Comparison of ENCODE assay signal across 1 cellular context in the genomic region with DNA sequence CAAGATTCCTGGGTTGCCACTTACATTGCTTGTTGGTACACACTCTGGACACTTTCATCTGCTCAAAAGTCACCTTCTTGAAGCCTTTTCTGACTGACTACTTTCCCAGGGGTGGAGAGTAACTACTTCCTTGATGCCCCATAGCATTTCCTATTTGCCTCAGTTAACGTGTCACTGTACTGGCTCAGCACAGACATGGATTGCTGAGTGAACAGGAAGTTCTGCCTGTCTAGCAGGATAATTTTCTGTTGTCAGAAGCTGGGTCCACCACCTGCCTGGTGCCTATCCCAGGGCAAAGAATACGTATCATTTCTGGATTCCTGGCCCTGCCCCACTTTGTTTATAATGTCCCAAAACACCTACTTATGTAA.
TF ChIP-seq lines count a peak whose summit lies in the region.

No MANE protein-coding gene starts in this region.

TF ChIP-seq in HCT116, 20 proteins besides CTCF, POLR2A, EP300 and RAD21 (continued from another document):
- TF ChIP-seq, protein P1, sequence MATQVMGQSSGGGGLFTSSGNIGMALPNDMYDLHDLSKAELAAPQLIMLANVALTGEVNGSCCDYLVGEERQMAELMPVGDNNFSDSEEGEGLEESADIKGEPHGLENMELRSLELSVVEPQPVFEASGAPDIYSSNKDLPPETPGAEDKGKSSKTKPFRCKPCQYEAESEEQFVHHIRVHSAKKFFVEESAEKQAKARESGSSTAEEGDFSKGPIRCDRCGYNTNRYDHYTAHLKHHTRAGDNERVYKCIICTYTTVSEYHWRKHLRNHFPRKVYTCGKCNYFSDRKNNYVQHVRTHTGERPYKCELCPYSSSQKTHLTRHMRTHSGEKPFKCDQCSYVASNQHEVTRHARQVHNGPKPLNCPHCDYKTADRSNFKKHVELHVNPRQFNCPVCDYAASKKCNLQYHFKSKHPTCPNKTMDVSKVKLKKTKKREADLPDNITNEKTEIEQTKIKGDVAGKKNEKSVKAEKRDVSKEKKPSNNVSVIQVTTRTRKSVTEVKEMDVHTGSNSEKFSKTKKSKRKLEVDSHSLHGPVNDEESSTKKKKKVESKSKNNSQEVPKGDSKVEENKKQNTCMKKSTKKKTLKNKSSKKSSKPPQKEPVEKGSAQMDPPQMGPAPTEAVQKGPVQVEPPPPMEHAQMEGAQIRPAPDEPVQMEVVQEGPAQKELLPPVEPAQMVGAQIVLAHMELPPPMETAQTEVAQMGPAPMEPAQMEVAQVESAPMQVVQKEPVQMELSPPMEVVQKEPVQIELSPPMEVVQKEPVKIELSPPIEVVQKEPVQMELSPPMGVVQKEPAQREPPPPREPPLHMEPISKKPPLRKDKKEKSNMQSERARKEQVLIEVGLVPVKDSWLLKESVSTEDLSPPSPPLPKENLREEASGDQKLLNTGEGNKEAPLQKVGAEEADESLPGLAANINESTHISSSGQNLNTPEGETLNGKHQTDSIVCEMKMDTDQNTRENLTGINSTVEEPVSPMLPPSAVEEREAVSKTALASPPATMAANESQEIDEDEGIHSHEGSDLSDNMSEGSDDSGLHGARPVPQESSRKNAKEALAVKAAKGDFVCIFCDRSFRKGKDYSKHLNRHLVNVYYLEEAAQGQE (IDR thresholded peaks at IDR 0.05; ENCODE audit: low read depth): no peak
- TF ChIP-seq ATF3 (IDR thresholded peaks at IDR 0.05) (no peak), FOSL1 (IDR thresholded peaks at IDR 0.05; ENCODE audit: low read depth) (no peak), EZH2 (IDR thresholded peaks at IDR 0.05) (no peak), JUND (IDR thresholded peaks at IDR 0.05) (no peak), ZBTB33 (IDR thresholded peaks at IDR 0.05; ENCODE audit: extremely low read depth, insufficient replicate concordance, low read length) (no peak), SRF (IDR thresholded peaks at IDR 0.05; ENCODE audit: low read depth) (no peak)
